Comparison of ENCODE assay signal across 9 cellular contexts in the genomic region with DNA sequence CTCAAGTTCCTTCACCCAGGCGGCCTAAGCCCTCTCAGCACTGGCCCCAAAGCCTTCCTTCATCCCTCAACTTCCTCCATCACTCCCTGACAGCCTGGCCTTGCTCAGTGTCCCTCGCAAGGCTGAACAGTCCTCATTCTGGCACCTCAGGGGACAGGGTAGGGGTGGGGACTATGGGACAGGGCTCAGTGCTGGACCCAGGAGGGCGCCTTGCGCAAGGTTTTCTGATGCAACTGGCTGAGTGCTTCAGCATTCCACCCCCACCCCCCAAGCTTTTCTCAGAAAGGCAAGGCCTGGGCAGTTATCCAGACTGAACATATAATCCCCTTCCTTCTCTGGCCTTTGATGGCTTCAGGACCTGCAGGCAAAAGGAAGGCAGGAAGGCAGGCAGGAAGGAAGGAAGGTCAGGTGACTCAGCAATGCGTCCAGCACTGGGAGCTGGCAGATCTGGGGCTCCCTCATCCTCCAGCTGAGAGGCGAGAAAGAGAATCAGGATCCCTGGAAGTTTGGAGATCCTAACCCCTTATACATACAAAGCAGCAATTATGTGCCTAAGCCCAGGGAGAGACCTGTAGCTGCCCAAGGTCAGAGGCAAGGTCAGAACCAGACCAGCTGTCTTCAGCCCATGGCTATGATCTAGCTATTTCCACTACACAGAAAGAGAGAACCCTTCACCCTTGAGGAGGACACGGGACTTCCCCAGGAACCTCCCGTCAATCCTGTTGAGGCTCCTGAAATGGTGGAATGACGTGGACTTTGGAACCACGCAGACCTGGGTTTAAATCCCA. TPM values are rescaled to one million over a fixed set of nuclear protein-coding genes. Genes with fewer than 3 reads are reported as not detected.
A peak's percentile ranks its signal among the peaks of the same experiment; 100 is the strongest.
DNase-seq lines count a peak whose midpoint lies in the region; ATAC-seq, FAIRE-seq and TF ChIP-seq lines count a peak whose summit lies in the region.
"Had no signal": no experiment of that assay in that cellular context is flagged by ENCODE, and none has a peak within 500 bp of the region (broad histone marks: within the 10 kb centered on the region; RNA-seq: fewer than 3 reads in every experiment).

No MANE protein-coding gene starts in this region.

- DNase-seq in ELF-1 (ENCODE audit: low read depth, low spot score), result peak; percentile 79
- peak; percentile 5 for DNase-seq in NCI-H2107 treated with DMSO at 0.1 percent for 48 hours (lab: John Stamatoyannopoulos, UW; ENCODE audit: unreplicated experiment)
- DNase-seq in choroid plexus epithelial cell (ENCODE audit: low read depth), result peak; percentile 90
- DNase-seq in myocyte (ENCODE audit: low read depth), result peak; percentile 37
- DNase-seq in urothelium cell line (ENCODE audit: low spot score), result no peak
- no peak for DNase-seq in activated effector memory CD4-positive, alpha-beta T cell treated with anti-CD3 and anti-CD28 coated beads, Interleukin-2, amount 50 U/mL, for 16 hours

- TF ChIP-seq CTCF in choroid plexus epithelial cell (conservative IDR thresholded peaks at IDR 0.05; ENCODE audit: low read depth, low read length), result no peak

- H3K4me3 ChIP-seq in choroid plexus epithelial cell (ENCODE audit: low read depth, low read length), result no peak overlapping the region

- FAIRE-seq in urothelium cell line (lab: Jason Lieb, UNC), result no peak
- FAIRE-seq: islet of Langerhans had no signal

- ATAC-seq in GM19395 (IDR thresholded peaks at IDR 0.05; ENCODE audit: unreplicated experiment), result no peak
- ATAC-seq in GM18868 (IDR thresholded peaks at IDR 0.05; ENCODE audit: unreplicated experiment), result no peak

RNA-seq across cellular contexts. Expression of a gene that starts 8.6 kb away (rescaled TPM):
- 6.1 and 9.6 TPM in 2 replicates for total RNA-seq in myocyte
- 69.0 TPM for polyA plus RNA-seq in myocyte (2012)

RNA-seq across cellular contexts. Expression of a gene that starts 25.0 kb away (rescaled TPM):
- 33.1 and 38.2 TPM in 2 replicates for total RNA-seq in myocyte
- 56.8 TPM for polyA plus RNA-seq in myocyte (2012)

RNA-seq across cellular contexts. Expression of a gene that starts 36.1 kb away (rescaled TPM):
- total RNA-seq in myocyte, result 85.1 and 106 TPM in 2 replicates
- polyA plus RNA-seq in myocyte (2012), result 97.8 TPM

RNA-seq across cellular contexts. Expression of a gene that starts 46.6 kb away (rescaled TPM):
- 10.2 and 11.7 TPM in 2 replicates for total RNA-seq in myocyte
- polyA plus RNA-seq in myocyte (2012), result 13.1 TPM

Comparison
In these comparisons a context has a peak if more than half of its experiments do, and no peak if none do; other contexts are left out.
1. DNase-seq: peak in ELF-1 (single experiment), NCI-H2107 treated with DMSO at 0.1 percent for 48 hours (single experiment), choroid plexus epithelial cell (single experiment) and myocyte (single experiment); none in urothelium cell line (single experiment) and activated effector memory CD4-positive, alpha-beta T cell treated with anti-CD3 and anti-CD28 coated beads, Interleukin-2, amount 50 U/mL, for 16 hours (single experiment).